8 cellular contexts compared by ENCODE assay signal in the genomic region with DNA sequence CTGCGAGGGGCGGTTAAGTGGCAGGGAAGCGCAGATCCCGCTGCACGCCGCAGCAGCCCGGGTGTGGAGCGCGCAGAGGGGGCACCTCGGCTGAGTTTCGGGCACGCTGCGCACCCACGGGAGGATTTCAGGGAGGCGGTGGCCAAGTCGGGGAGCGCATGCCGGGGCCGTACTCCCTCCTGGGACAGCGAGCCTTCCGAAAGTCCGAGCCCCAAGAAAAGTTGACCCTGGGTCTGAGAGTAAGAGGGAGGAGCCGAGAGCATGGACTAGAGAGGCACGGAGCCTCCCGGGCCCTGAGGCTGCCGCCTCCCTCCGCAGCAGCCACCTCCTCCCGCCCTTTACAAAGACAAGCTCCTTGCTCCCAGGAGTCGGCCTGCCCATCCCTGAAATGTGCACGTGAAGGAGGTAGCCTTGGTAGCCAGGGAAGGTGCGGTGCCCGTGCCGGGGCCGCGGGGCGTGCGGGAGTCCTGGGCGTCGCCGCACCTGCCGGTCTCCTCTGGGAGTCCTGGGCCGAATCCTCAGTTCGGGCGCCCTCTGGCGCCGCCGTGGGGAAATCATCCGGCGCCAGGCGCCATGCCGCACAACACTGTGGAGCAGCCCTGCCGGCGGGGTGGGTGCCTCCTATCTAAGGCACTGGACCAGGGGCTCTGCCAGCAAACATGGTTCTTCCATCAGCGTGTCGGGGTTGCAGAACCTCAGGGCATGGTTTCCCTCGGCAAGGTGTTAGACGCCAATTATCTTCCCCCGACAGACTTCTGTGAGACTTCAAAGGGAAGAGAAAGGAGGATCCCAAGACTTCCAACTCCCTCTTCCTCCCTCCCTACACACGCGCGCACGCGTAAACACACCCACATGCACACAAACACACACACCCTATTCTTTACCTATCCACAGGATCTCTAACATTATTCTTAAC.
DNase-seq lines count a peak whose midpoint lies in the region; ATAC-seq, FAIRE-seq and TF ChIP-seq lines count a peak whose summit lies in the region.

No MANE protein-coding gene starts in this region.

- FAIRE-seq in astrocyte (lab: Jason Lieb, UNC) = no peak

- H3K9ac ChIP-seq in astrocyte (ENCODE audit: low read length) = peak overlapping the region; percentile 52

- H3K9me3 ChIP-seq in astrocyte (ENCODE audit: insufficient read depth, low read depth, low read length) = no peaks in the 10 kb centered on the region

- peak overlapping the region; percentile 90 for H2AFZ ChIP-seq in astrocyte (ENCODE audit: low read depth, low read length)

- H3K27me3 ChIP-seq in astrocyte (ENCODE audit: insufficient read depth, low read length) = peaks cover 19% of the 10 kb centered on the region

- H3K27me3 Mint-ChIP-seq in astrocyte (ENCODE audit: low read depth, unreplicated experiment) = no peaks in the 10 kb centered on the region

- peaks cover 35% of the 10 kb centered on the region for H3K4me1 Mint-ChIP-seq in astrocyte (ENCODE audit: low read depth, unreplicated experiment)

- no peak overlapping the region for H3K27ac ChIP-seq in astrocyte (ENCODE audit: low read depth, low read length)

- H3K27ac Mint-ChIP-seq in astrocyte (ENCODE audit: unreplicated experiment) = no peak overlapping the region

- H4K20me1 ChIP-seq in astrocyte (ENCODE audit: insufficient read depth, low read length) = no peaks in the 10 kb centered on the region

- no peaks in the 10 kb centered on the region for H3K36me3 Mint-ChIP-seq in astrocyte (ENCODE audit: low read depth, unreplicated experiment)

- TF ChIP-seq CTCF in GM12865 (IDR thresholded peaks at IDR 0.05; ENCODE audit: insufficient read depth, low read depth, low read length, missing control alignments) = peak; percentile 89
- TF ChIP-seq CTCF in astrocyte (IDR thresholded peaks at IDR 0.05; ENCODE audit: insufficient read depth, low read depth, low read length) = peak; percentile 54

- H3K4me2 ChIP-seq in astrocyte (ENCODE audit: low read length) = peak overlapping the region; percentile 89

- DNase-seq in GM12865 (ENCODE audit: low read depth) = peak; percentile 82
- DNase-seq in NCI-H1092 (lab: John Stamatoyannopoulos, UW) = peak; percentile 69
- DNase-seq in T-helper 1 cell = peak in 3 of 5 donors; percentile 23 to 56 (median 28)
- no peak for DNase-seq in astrocyte (ENCODE audit: low read depth)
- peak; percentile 30 for DNase-seq in iPS DF 19.7 (ENCODE audit: low read depth, low spot score)
- DNase-seq in sciatic nerve (ENCODE audit: low spot score) = peak; percentile 88
- DNase-seq in NCI-H446 treated with DMSO at 0.1 percent for 48 hours (lab: John Stamatoyannopoulos, UW) = no peak

- H3K36me3 ChIP-seq in astrocyte (ENCODE audit: insufficient read depth, low read length) = no peaks in the 10 kb centered on the region

- H3K9me3 Mint-ChIP-seq in astrocyte (ENCODE audit: unreplicated experiment) = no peaks in the 10 kb centered on the region

- H3K4me3 Mint-ChIP-seq in astrocyte (ENCODE audit: unreplicated experiment) = peak overlapping the region; percentile 77

- intact Hi-C loops in sciatic nerve (cut with DNase I) = loop anchor here (10.0 kb wide), 1 partner anchor 469 kb away; no protein-coding TSS in a partner anchor

- peak; percentile 97 for ATAC-seq in HG02588 (IDR thresholded peaks at IDR 0.05; ENCODE audit: unreplicated experiment)
- peak; percentile 98 for ATAC-seq in sciatic nerve

- H3K4me1 ChIP-seq in astrocyte (ENCODE audit: insufficient read depth, low read length) = peaks cover 18% of the 10 kb centered on the region

- H3K4me3 ChIP-seq in GM12865 (ENCODE audit: low read depth, low read length) = peak overlapping the region; percentile 71
- H3K4me3 ChIP-seq in astrocyte (ENCODE audit: insufficient read depth, low read depth, low read length) = peak overlapping the region; percentile 58

- H3K79me2 ChIP-seq in astrocyte (ENCODE audit: insufficient read depth, low read length) = no peaks in the 10 kb centered on the region

Comparison
In these comparisons a context has a peak if more than half of its experiments do, and no peak if none do; other contexts are left out.
1. DNase-seq: peak in GM12865 (single experiment), NCI-H1092 (single experiment), T-helper 1 cell (3 of 5), iPS DF 19.7 (single experiment) and sciatic nerve (single experiment); none in astrocyte (single experiment) and NCI-H446 treated with DMSO at 0.1 percent for 48 hours (single experiment).